Comparison of ENCODE assay signal across 9 cellular contexts in the genomic region with DNA sequence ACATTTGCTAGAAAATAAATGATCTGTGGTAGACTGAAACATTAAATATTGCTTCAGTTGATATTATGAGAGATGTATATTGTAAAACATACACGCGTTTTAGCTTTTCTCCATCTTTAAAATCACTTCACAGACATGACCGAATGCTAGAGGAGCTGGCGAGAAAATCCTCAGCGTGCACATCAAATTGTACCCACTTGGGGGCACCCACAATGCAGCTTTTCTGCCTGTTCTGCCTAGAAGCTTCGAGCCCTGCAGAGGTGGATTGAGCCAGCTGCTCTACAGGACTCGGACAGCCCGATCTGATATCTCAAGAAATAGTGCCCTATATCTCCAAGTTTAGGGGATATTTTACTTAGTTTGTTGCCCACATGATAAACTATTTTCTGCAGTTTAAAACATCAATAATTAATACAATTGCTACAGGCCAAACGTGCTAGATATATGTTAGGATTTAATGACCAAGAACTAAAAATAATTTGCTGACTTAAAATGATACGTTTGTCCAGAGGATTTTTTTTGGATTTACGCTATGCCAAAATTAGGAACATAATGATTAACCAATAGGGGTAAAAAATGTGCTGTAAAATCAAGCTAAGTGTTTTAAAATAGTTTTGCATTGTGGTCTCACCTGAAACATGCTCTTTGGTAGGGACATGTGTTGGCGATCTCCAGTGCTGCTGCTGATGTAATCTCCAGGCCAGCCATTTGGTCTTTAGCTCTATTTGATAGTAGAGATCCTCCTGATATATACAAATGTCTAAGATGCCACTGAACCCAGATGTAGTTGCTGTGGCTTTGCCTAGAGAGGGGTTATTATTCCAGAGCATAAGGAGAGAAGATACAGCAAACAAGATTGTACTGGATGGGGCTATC. TPM values are rescaled to one million over a fixed set of nuclear protein-coding genes. Genes with fewer than 3 reads are reported as not detected.
A peak's percentile ranks its signal among the peaks of the same experiment; 100 is the strongest.
DNase-seq lines count a peak whose midpoint lies in the region; ATAC-seq and TF ChIP-seq lines count a peak whose summit lies in the region.
"Had no signal": no experiment of that assay in that cellular context is flagged by ENCODE, and none has a peak within 500 bp of the region (broad histone marks: within the 10 kb centered on the region; RNA-seq: fewer than 3 reads in every experiment).

No MANE protein-coding gene starts in this region.

- H3K4me3 Mint-ChIP-seq in endothelial cell (ENCODE audit: unreplicated experiment): no peak overlapping the region
- no peak overlapping the region for H3K4me3 Mint-ChIP-seq in natural killer cell

- no peaks in the 10 kb centered on the region for H3K4me1 Mint-ChIP-seq in endothelial cell (ENCODE audit: unreplicated experiment)
- peaks cover 25 to 26% of the 10 kb centered on the region in 2 donors for H3K4me1 Mint-ChIP-seq in natural killer cell

- H3K36me3 Mint-ChIP-seq in endothelial cell (ENCODE audit: low read depth, unreplicated experiment) (no peaks in the 10 kb centered on the region), natural killer cell (no peaks in the 10 kb centered on the region)

- TF ChIP-seq CTCF in AG09309 (IDR thresholded peaks at IDR 0.05; ENCODE audit: control insufficient read depth, insufficient read depth, low read depth, low read length, missing control alignments) (peak; percentile 64), endothelial cell (IDR thresholded peaks at IDR 0.05; ENCODE audit: unreplicated experiment) (peak; percentile 41), natural killer cell (IDR thresholded peaks at IDR 0.05) (peak; percentile 63), tibial nerve (IDR thresholded peaks at IDR 0.05) (peak in 4 of 5 experiments; percentile 31 to 43 (median 38))

- intact Hi-C loops in natural killer cell (cut with micrococcal nuclease): loop anchor here (1.0 kb wide), 2 partner anchors 78 to 125 kb away; no protein-coding TSS in a partner anchor

- H3K9me3 Mint-ChIP-seq in endothelial cell (ENCODE audit: unreplicated experiment) (no peaks in the 10 kb centered on the region), natural killer cell (no peaks in the 10 kb centered on the region)

- ATAC-seq in GM18519 (IDR thresholded peaks at IDR 0.05; ENCODE audit: low FRiP score, unreplicated experiment) (peak; percentile 91), HG03139 (IDR thresholded peaks at IDR 0.05; ENCODE audit: unreplicated experiment) (peak; percentile 67), natural killer cell (peak; percentile 78 to 84 (median 82))

- H3K27ac ChIP-seq in tibial nerve: no peak overlapping the region
- H3K27ac ChIP-seq: skin epidermis had no signal

- DNase-seq in AG09309 (ENCODE audit: low read depth) (no peak), NCI-H345 (lab: John Stamatoyannopoulos, UW) (peak; percentile 57), endothelial cell (ENCODE audit: low spot score) (peak; percentile 71), natural killer cell (peak; percentile 35), tibial nerve (ENCODE audit: low spot score in 2 of 2) (no peak)
- DNase-seq in activated CD4-positive, alpha-beta T cell treated with anti-CD3 and anti-CD28 coated beads for 48 hours: peak; percentile 74

- peaks cover 0 to 3% (median 0%) of the 10 kb centered on the region in 4 donors for H3K4me1 ChIP-seq in tibial nerve

- H3K36me3 ChIP-seq in tibial nerve: no peaks in the 10 kb centered on the region

- H3K4me3 ChIP-seq in AG09309 (ENCODE audit: control insufficient read depth, low read depth, low read length) (no peak overlapping the region), tibial nerve (no peak overlapping the region)
- H3K4me3 ChIP-seq: skin epidermis had no signal

- H3K9me3 ChIP-seq in tibial nerve: no peaks in the 10 kb centered on the region

- 32 to 40% methylated on average over 12 of the region's 12 CpGs for WGBS in tibial nerve, 2 donors

- H3K27ac Mint-ChIP-seq in endothelial cell (ENCODE audit: unreplicated experiment): no peak overlapping the region
- H3K27ac Mint-ChIP-seq in natural killer cell: no peak overlapping the region

- no peak for TF ChIP-seq POLR2A in tibial nerve (IDR thresholded peaks at IDR 0.05)

- no peaks in the 10 kb centered on the region for H3K27me3 Mint-ChIP-seq in endothelial cell (ENCODE audit: unreplicated experiment)
- peaks cover 15 to 18% of the 10 kb centered on the region in 2 donors for H3K27me3 Mint-ChIP-seq in natural killer cell (ENCODE audit: low read depth in 2 of 2)

- no peak for TF ChIP-seq EP300 in tibial nerve (IDR thresholded peaks at IDR 0.05)

- no peaks in the 10 kb centered on the region for H3K27me3 ChIP-seq in tibial nerve

RNA-seq across cellular contexts. Expression of a gene that starts 22.3 kb away (rescaled TPM):
- total RNA-seq in endothelial cell (ENCODE audit: unreplicated experiment) (207 TPM), natural killer cell (10 to 100 TPM; 67.1 to 82.2 (median 81.0) TPM), tibial nerve (100 to 1,000 TPM in 1 of 4 donors, 10 to 100 TPM in 3; 47.3 to 103 (median 74.2) TPM)

RNA-seq across cellular contexts. Expression of a gene that starts 35.9 kb away (rescaled TPM):
- total RNA-seq in endothelial cell (ENCODE audit: unreplicated experiment): 63.3 TPM
- total RNA-seq in natural killer cell: 10 to 100 TPM; 66.7 to 76.5 (median 74.4) TPM
- total RNA-seq in tibial nerve: 10 to 100 TPM; 44.8 to 69.9 (median 53.2) TPM

Comparison
In these comparisons a context has a peak if more than half of its experiments do, and no peak if none do; other contexts are left out.
1. DNase-seq: peak in NCI-H345 (single experiment), activated CD4-positive, alpha-beta T cell treated with anti-CD3 and anti-CD28 coated beads for 48 hours (single experiment), endothelial cell (single experiment) and natural killer cell (single experiment); none in AG09309 (single experiment) and tibial nerve (0 of 2).
2. Peak in every context shown above with its lines, with median percentiles within 50 percentile points of each other: CTCF ChIP-seq and ATAC-seq.